ENCODE assay signal across 11 cellular contexts in genomic region chr9:96026655-96027213, GRCh38.
DNase-seq lines count a peak whose midpoint lies in the region; ATAC-seq and TF ChIP-seq lines count a peak whose summit lies in the region.
"Had no signal": no experiment of that assay in that cellular context is flagged by ENCODE, and none has a peak within 500 bp of the region (broad histone marks: within the 10 kb centered on the region; RNA-seq: fewer than 3 reads in every experiment).

No MANE protein-coding gene starts in this region.

- no peak overlapping the region for H3K4me2 ChIP-seq in IMR-90 (ENCODE audit: low read depth, low read length)

- no peaks in the 10 kb centered on the region for H3K9me1 ChIP-seq in IMR-90 (ENCODE audit: insufficient read depth, low read length)

- no peaks in the 10 kb centered on the region for H3K9me3 ChIP-seq in CD8-positive, alpha-beta T cell (ENCODE audit: low read length)
- H3K9me3 ChIP-seq in IMR-90 (ENCODE audit: control insufficient read depth, insufficient read depth, low read length), result peaks cover 8% of the 10 kb centered on the region; the same call in 1 of the 2 replicates
- H3K9me3 ChIP-seq in endodermal cell (ENCODE audit: control insufficient read depth, low read length), result no peaks in the 10 kb centered on the region

- H4K5ac ChIP-seq in IMR-90 (ENCODE audit: low read depth, low read length), result no peak overlapping the region

- H4K91ac ChIP-seq in IMR-90 (ENCODE audit: insufficient read depth, low read depth, low read length), result no peak overlapping the region

- H3K27ac Mint-ChIP-seq in CD8-positive, alpha-beta T cell, result no peak overlapping the region
- no peak overlapping the region for H3K27ac Mint-ChIP-seq in endodermal cell

- H3K27me3 ChIP-seq in CD8-positive, alpha-beta T cell (ENCODE audit: insufficient read depth, low read length), result no peaks in the 10 kb centered on the region
- H3K27me3 ChIP-seq in IMR-90 (ENCODE audit: control insufficient read depth, insufficient read depth, low read length), result peaks cover 76% of the 10 kb centered on the region
- H3K27me3 ChIP-seq in endodermal cell (ENCODE audit: control insufficient read depth, insufficient read depth, low read length, poor library complexity, severe bottlenecking), result peaks cover 70% of the 10 kb centered on the region

- peak; percentile 12 for ATAC-seq in CD8-positive, alpha-beta T cell
- ATAC-seq in IMR-90 (ENCODE audit: low read depth), result no peak
- peak; percentile 17 for ATAC-seq in omental fat pad (ENCODE audit: low FRiP score)
- no peak for ATAC-seq in HG02852 (IDR thresholded peaks at IDR 0.05; ENCODE audit: unreplicated experiment)
- no peak for ATAC-seq in HG03520 (IDR thresholded peaks at IDR 0.05; ENCODE audit: unreplicated experiment)
- ATAC-seq: esophagus mucosa had no signal

- in situ Hi-C loops in IMR-90 (cut with MboI; ENCODE audit: low sequenced_read_pairs), result no loop called here

- peaks cover 2% of the 10 kb centered on the region for H3K36me3 Mint-ChIP-seq in CD8-positive, alpha-beta T cell
- H3K36me3 Mint-ChIP-seq in endodermal cell (ENCODE audit: low read depth), result no peaks in the 10 kb centered on the region

- H3K9ac ChIP-seq in IMR-90 (ENCODE audit: low read depth, low read length) (no peak overlapping the region), endodermal cell (ENCODE audit: extremely low read depth, low read length, poor library complexity, severe bottlenecking) (no peak overlapping the region)

- TF ChIP-seq POLR2A in IMR-90 (IDR thresholded peaks at IDR 0.05; ENCODE audit: low read depth, low read length), result no peak

- peak overlapping the region; percentile 71 for H3K4me3 Mint-ChIP-seq in CD8-positive, alpha-beta T cell
- peak overlapping the region; percentile 60 for H3K4me3 Mint-ChIP-seq in endodermal cell

- H4K20me1 ChIP-seq in IMR-90 (ENCODE audit: insufficient read depth, low read length), result 0 out of 2 replicates have a peak, but pooled peaks cover 5% of the 10 kb centered on the region

- no peak overlapping the region for H3K4ac ChIP-seq in IMR-90 (ENCODE audit: low read depth, low read length)

- CTCF ChIA-PET in CD8-positive, alpha-beta T cell (lab: Charles Lee), result interaction anchor here (1.3 to 1.5 kb wide), 2 partner anchors 35 to 300 kb away, joined by 3 read pairs; no protein-coding TSS in a partner anchor
- CTCF ChIA-PET in IMR-90 (lab: Yijun Ruan, JAX), result no interaction called here

- TF ChIP-seq RAD21 in IMR-90 (IDR thresholded peaks at IDR 0.05; ENCODE audit: low read length), result no peak

- peaks cover 32% of the 10 kb centered on the region for H3K4me1 ChIP-seq in CD8-positive, alpha-beta T cell (ENCODE audit: insufficient read depth, low read length)
- H3K4me1 ChIP-seq in IMR-90 (ENCODE audit: control insufficient read depth, insufficient read depth, low read length) (no peaks in the 10 kb centered on the region; the same call in 1 of the 2 replicates), endodermal cell (ENCODE audit: control insufficient read depth, insufficient read depth, low read length) (no peaks in the 10 kb centered on the region)

- POLR2A ChIA-PET in CD8-positive, alpha-beta T cell (lab: Charles Lee), result interaction anchor here (0.6 to 1.2 kb wide), 3 partner anchors 150 to 450 kb away, joined by 3 read pairs; partner anchors contain the start of gene ERCC6L2
- POLR2A ChIA-PET in IMR-90 (lab: Charles Lee; ENCODE audit: unreplicated experiment), result no interaction called here

- BruUV-seq in IMR-90 (replicated peaks; lab: Mats Ljungman, UMichigan), result no TSS peak

- H3K4me1 Mint-ChIP-seq in CD8-positive, alpha-beta T cell (ENCODE audit: low read depth), result peaks cover 43% of the 10 kb centered on the region
- peaks cover 13% of the 10 kb centered on the region for H3K4me1 Mint-ChIP-seq in endodermal cell

- peak overlapping the region; percentile 83 for H2BK5ac ChIP-seq in IMR-90 (ENCODE audit: low read depth, low read length, poor library complexity, severe bottlenecking)

- no peak overlapping the region for H3K18ac ChIP-seq in IMR-90 (ENCODE audit: low read depth, low read length)

- dilution Hi-C loops in IMR-90 (cut with HindIII; ENCODE audit: low sequenced_read_pairs, unreplicated experiment), result no loop called here

- peaks cover 4% of the 10 kb centered on the region for H3K27me3 Mint-ChIP-seq in CD8-positive, alpha-beta T cell (ENCODE audit: low read depth)
- peaks cover 88% of the 10 kb centered on the region for H3K27me3 Mint-ChIP-seq in endodermal cell (ENCODE audit: insufficient read depth)

- no peak overlapping the region for H3K14ac ChIP-seq in IMR-90 (replicated peaks; ENCODE audit: low read depth, low read length)

- H3K56ac ChIP-seq in IMR-90 (ENCODE audit: extremely low read depth, insufficient read depth, low read length), result no peak overlapping the region

- no peaks in the 10 kb centered on the region for H3K79me1 ChIP-seq in IMR-90 (ENCODE audit: low read depth in 1 of 2, low read length in 2 of 2)

- WGBS in IMR-90 (ENCODE audit: extremely low coverage in 2 of 2, insufficient read length in 1 of 2), 2 experiments, result 94% methylated on average over 5 of the region's 5 CpGs; no CpG with 5 or more reads in 1 of the 2 experiments
- WGBS in endodermal cell (ENCODE audit: insufficient coverage in 1 of 2, insufficient read length in 1 of 2), 2 experiments, result 83 to 96% methylated on average over 1 to 5 of the region's 5 CpGs

- no peak for DNase-seq in CD8-positive, alpha-beta T cell
- DNase-seq in IMR-90, result no peak
- no peak for DNase-seq in endodermal cell
- no peak for DNase-seq in omental fat pad (ENCODE audit: low spot score)
- DNase-seq in iPS-NIHi7 (ENCODE audit: extremely low spot score), result no peak
- no peak for DNase-seq in activated CD8-positive, alpha-beta memory T cell treated with anti-CD3 and anti-CD28 coated beads, Interleukin-2, amount 50 U/mL, for 48 hours
- DNase-seq: NCI-H2227 treated with DMSO at 0.1 percent for 48 hours had no signal

- H3K23ac ChIP-seq in IMR-90 (ENCODE audit: low read depth, low read length), result no peak overlapping the region

- no peaks in the 10 kb centered on the region for H3K9me3 Mint-ChIP-seq in CD8-positive, alpha-beta T cell
- no peaks in the 10 kb centered on the region for H3K9me3 Mint-ChIP-seq in endodermal cell

- H2BK15ac ChIP-seq in IMR-90 (ENCODE audit: low read depth, low read length), result no peak overlapping the region

- H2AFZ ChIP-seq in IMR-90 (replicated peaks; ENCODE audit: low read length, poor library complexity), result no peak overlapping the region

- intact Hi-C loops in CD8-positive, alpha-beta T cell (cut with DNase I, micrococcal nuclease), result loop anchor here in 1 of 2 experiments (10.0 kb wide), 1 partner anchor 302 kb away; no protein-coding TSS in a partner anchor
- intact Hi-C loops in IMR-90 (cut with micrococcal nuclease), result loop anchor here (10.0 kb wide), 1 partner anchor 188 kb away; no protein-coding TSS in a partner anchor

- H2AK9ac ChIP-seq in IMR-90 (replicated peaks; ENCODE audit: low read depth, low read length, poor library complexity), result peak overlapping the region; percentile 57

- H2BK120ac ChIP-seq in IMR-90 (ENCODE audit: low read depth, low read length), result no peak overlapping the region

- H4K8ac ChIP-seq in IMR-90 (ENCODE audit: low read depth in 2 of 2, low read length in 2 of 2), result no peak overlapping the region

- H2BK20ac ChIP-seq in IMR-90 (ENCODE audit: low read depth, low read length), result no peak overlapping the region

- no peak overlapping the region for H2AK5ac ChIP-seq in IMR-90 (ENCODE audit: low read depth, low read length)

- H3K36me3 ChIP-seq in CD8-positive, alpha-beta T cell (ENCODE audit: insufficient read depth, low read length), result no peaks in the 10 kb centered on the region
- no peaks in the 10 kb centered on the region for H3K36me3 ChIP-seq in IMR-90 (ENCODE audit: control insufficient read depth, insufficient read depth, low read length)
- H3K36me3 ChIP-seq in endodermal cell (ENCODE audit: control insufficient read depth, insufficient read depth, low read length), result no peaks in the 10 kb centered on the region

- TF ChIP-seq CTCF in CD8-positive, alpha-beta T cell (IDR thresholded peaks at IDR 0.05), result no peak
- TF ChIP-seq CTCF in IMR-90 (conservative IDR thresholded peaks at IDR 0.05; ENCODE audit: low read depth, low read length) (no peak), endodermal cell (conservative IDR thresholded peaks at IDR 0.05) (no peak), omental fat pad (IDR thresholded peaks at IDR 0.05) (no peak)

- no peak overlapping the region for H3K27ac ChIP-seq in CD8-positive, alpha-beta T cell (ENCODE audit: low read depth, low read length)
- H3K27ac ChIP-seq in IMR-90 (ENCODE audit: insufficient read depth, low read length), result no peak overlapping the region
- H3K27ac ChIP-seq in endodermal cell (ENCODE audit: low read depth, low read length), result no peak overlapping the region
- H3K27ac ChIP-seq: C4-2B had no signal

- H3K4me3 ChIP-seq in CD8-positive, alpha-beta T cell (ENCODE audit: low read depth, low read length), result peak overlapping the region; percentile 56
- H3K4me3 ChIP-seq in IMR-90 (ENCODE audit: insufficient read depth, low read depth, low read length) (no peak overlapping the region), endodermal cell (ENCODE audit: low read length) (no peak overlapping the region)

TF ChIP-seq in IMR-90, 13 proteins besides CTCF, POLR2A, EP300 and RAD21:
- TF ChIP-seq CHD1 (IDR thresholded peaks at IDR 0.05; ENCODE audit: low read depth, low read length) (no peak), RCOR1 (IDR thresholded peaks at IDR 0.05; ENCODE audit: insufficient replicate concordance, low read length) (no peak)
- TF ChIP-seq, protein P1, sequence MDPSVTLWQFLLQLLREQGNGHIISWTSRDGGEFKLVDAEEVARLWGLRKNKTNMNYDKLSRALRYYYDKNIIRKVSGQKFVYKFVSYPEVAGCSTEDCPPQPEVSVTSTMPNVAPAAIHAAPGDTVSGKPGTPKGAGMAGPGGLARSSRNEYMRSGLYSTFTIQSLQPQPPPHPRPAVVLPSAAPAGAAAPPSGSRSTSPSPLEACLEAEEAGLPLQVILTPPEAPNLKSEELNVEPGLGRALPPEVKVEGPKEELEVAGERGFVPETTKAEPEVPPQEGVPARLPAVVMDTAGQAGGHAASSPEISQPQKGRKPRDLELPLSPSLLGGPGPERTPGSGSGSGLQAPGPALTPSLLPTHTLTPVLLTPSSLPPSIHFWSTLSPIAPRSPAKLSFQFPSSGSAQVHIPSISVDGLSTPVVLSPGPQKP (IDR thresholded peaks at IDR 0.05; ENCODE audit: borderline replicate concordance, low read depth, low read length), result no peak

Comparison
In these comparisons a context has a peak if more than half of its experiments do, and no peak if none do; other contexts are left out.
1. ATAC-seq: peak in CD8-positive, alpha-beta T cell (single experiment) and omental fat pad (single experiment); none in IMR-90 (single experiment), HG02852 (single experiment) and HG03520 (single experiment).